ENCODE assay signal across 1 cellular context in genomic region chr7:101085000-101085948, GRCh38.
TF ChIP-seq lines count a peak whose summit lies in the region.

TSS of gene TRIM56 (plus strand) at chr7:101085481. CDS start at chr7:101087313, 1,832 bp downstream.

TF ChIP-seq in WTC11, 78 proteins besides CTCF, POLR2A, EP300 and RAD21 (continued from another document):
- TF ChIP-seq ZNF532 (CRISPR knock-in tag; IDR thresholded peaks at IDR 0.05; ENCODE audit: borderline replicate concordance) (peak; percentile 44; the same call in 1 of the 2 replicates), FOXP4 (CRISPR knock-in tag; IDR thresholded peaks at IDR 0.05) (no peak), SP1 (CRISPR knock-in tag; conservative IDR thresholded peaks at IDR 0.05) (0 out of 2 replicates have a peak, but pooled peaks have one; percentile 46), HMGA2 (CRISPR knock-in tag; IDR thresholded peaks at IDR 0.05) (no peak), MLX (CRISPR knock-in tag; IDR thresholded peaks at IDR 0.05) (no peak), TEAD4 (CRISPR knock-in tag; IDR thresholded peaks at IDR 0.05) (no peak)
